ENCODE assay signal across 17 cellular contexts in the genomic region with DNA sequence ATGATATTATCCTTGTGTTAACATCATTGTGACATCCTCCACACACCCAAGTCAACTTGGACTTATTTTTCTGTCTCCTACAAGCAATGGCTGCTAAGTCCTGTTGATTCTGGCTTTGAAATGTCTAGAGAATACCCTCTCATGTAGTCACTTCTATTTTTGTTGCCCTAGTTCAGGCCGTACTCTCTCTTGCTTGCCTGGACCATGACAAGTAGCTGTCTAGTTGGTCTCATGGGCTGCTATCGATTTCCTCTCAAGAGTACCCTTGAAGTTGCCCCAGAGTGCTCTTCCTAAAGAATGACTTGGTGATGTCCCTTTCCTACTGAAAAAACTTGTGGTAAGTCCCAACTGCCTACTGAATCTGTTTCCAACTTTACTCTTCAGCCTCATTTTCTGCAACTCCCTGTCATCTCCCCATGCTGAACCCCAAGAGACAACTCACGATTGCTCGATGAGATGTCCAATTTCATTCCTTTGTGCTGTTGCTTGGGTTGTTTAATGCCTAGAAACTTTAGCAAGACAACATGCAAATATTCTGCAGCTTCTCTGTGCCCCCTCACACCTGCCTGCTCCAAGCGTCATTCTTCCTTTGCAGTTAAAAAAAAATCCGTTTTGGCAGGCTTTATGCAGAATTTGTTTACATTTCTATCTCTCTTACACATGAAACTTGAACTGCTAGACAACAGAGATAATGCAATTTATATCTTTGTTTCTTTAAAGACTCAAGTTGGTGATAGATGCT. TPM values are rescaled to one million over a fixed set of nuclear protein-coding genes. Genes with fewer than 3 reads are reported as not detected.
DNase-seq lines count a peak whose midpoint lies in the region; ATAC-seq and TF ChIP-seq lines count a peak whose summit lies in the region.
"Had no signal": no experiment of that assay in that cellular context is flagged by ENCODE, and none has a peak within 500 bp of the region (broad histone marks: within the 10 kb centered on the region; RNA-seq: fewer than 3 reads in every experiment).

No MANE protein-coding gene starts in this region.

- ATAC-seq in central memory CD8-positive, alpha-beta T cell (replicated peaks; ENCODE audit: extremely low read depth, poor library complexity, severe bottlenecking): no peak

- peaks cover 12% of the 10 kb centered on the region for H3K36me3 Mint-ChIP-seq in activated CD4-positive, alpha-beta T cell treated with anti-CD3 and anti-CD28 coated beads, Interleukin-2, amount 10 ng/mL, durations not matched to agents 24 days and 14 days (ENCODE audit: low read depth)
- peaks cover 25% of the 10 kb centered on the region for H3K36me3 Mint-ChIP-seq in activated CD4-positive, alpha-beta T cell treated with anti-CD3 and anti-CD28 coated beads, Interleukin-2, amount 10 ng/mL, durations not matched to agents 7 days and 5 days (ENCODE audit: low read depth)
- H3K36me3 Mint-ChIP-seq in central memory CD8-positive, alpha-beta T cell (ENCODE audit: insufficient read depth): peaks cover 1% of the 10 kb centered on the region
- H3K36me3 Mint-ChIP-seq in osteocyte (ENCODE audit: unreplicated experiment) (no peaks in the 10 kb centered on the region), Calu3 (ENCODE audit: insufficient read depth, unreplicated experiment) (no peaks in the 10 kb centered on the region)

- H3K4me1 Mint-ChIP-seq in activated CD4-positive, alpha-beta T cell treated with anti-CD3 and anti-CD28 coated beads, Interleukin-2, amount 10 ng/mL, durations not matched to agents 24 days and 14 days: peaks cover 52% of the 10 kb centered on the region
- H3K4me1 Mint-ChIP-seq in activated CD4-positive, alpha-beta T cell treated with anti-CD3 and anti-CD28 coated beads, Interleukin-2, amount 10 ng/mL, durations not matched to agents 7 days and 5 days: peaks cover 46% of the 10 kb centered on the region
- H3K4me1 Mint-ChIP-seq in central memory CD8-positive, alpha-beta T cell: peaks cover 36% of the 10 kb centered on the region
- peaks cover 51% of the 10 kb centered on the region for H3K4me1 Mint-ChIP-seq in osteocyte (ENCODE audit: unreplicated experiment)
- no peaks in the 10 kb centered on the region for H3K4me1 Mint-ChIP-seq in Calu3 (ENCODE audit: low read depth, unreplicated experiment)

- H3K27me3 Mint-ChIP-seq in activated CD4-positive, alpha-beta T cell treated with anti-CD3 and anti-CD28 coated beads, Interleukin-2, amount 10 ng/mL, durations not matched to agents 24 days and 14 days: no peaks in the 10 kb centered on the region
- H3K27me3 Mint-ChIP-seq in activated CD4-positive, alpha-beta T cell treated with anti-CD3 and anti-CD28 coated beads, Interleukin-2, amount 10 ng/mL, durations not matched to agents 7 days and 5 days: no peaks in the 10 kb centered on the region
- H3K27me3 Mint-ChIP-seq in central memory CD8-positive, alpha-beta T cell: no peaks in the 10 kb centered on the region
- H3K27me3 Mint-ChIP-seq in osteocyte (ENCODE audit: unreplicated experiment): no peaks in the 10 kb centered on the region
- peaks cover 68% of the 10 kb centered on the region for H3K27me3 Mint-ChIP-seq in Calu3 (ENCODE audit: unreplicated experiment)
- H3K27me3 Mint-ChIP-seq: activated CD4-positive, alpha-beta memory T cell treated with anti-CD3 and anti-CD28 coated beads for 36 hours had no signal

- peaks cover 26% of the 10 kb centered on the region for H3K9me3 Mint-ChIP-seq in activated CD4-positive, alpha-beta T cell treated with anti-CD3 and anti-CD28 coated beads, Interleukin-2, amount 10 ng/mL, durations not matched to agents 24 days and 14 days
- peaks cover 23% of the 10 kb centered on the region for H3K9me3 Mint-ChIP-seq in activated CD4-positive, alpha-beta T cell treated with anti-CD3 and anti-CD28 coated beads, Interleukin-2, amount 10 ng/mL, durations not matched to agents 7 days and 5 days
- H3K9me3 Mint-ChIP-seq in central memory CD8-positive, alpha-beta T cell: no peaks in the 10 kb centered on the region
- H3K9me3 Mint-ChIP-seq in osteocyte (ENCODE audit: unreplicated experiment) (peaks cover 17% of the 10 kb centered on the region), Calu3 (ENCODE audit: low read depth, unreplicated experiment) (no peaks in the 10 kb centered on the region)

- no peak for TF ChIP-seq CTCF in osteocyte (IDR thresholded peaks at IDR 0.05)
- no peak for TF ChIP-seq CTCF in Calu3 (IDR thresholded peaks at IDR 0.05; ENCODE audit: unreplicated experiment)

- peak overlapping the region; percentile 96 for H3K27ac ChIP-seq in KOPT-K1 (ENCODE audit: low read depth, low read length, poor library complexity, severe bottlenecking)
- H3K27ac ChIP-seq: hepatocyte, SJSA1 had no signal

- POLR2A ChIA-PET in activated CD4-positive, alpha-beta T cell treated with anti-CD3 and anti-CD28 coated beads, Interleukin-2, amount 10 ng/mL, durations not matched to agents 7 days and 5 days (lab: Charles Lee): interaction anchor here (0.6 kb wide), 1 partner anchor 49 kb away, joined by 3 read pairs; no protein-coding TSS in a partner anchor

- H3K27ac Mint-ChIP-seq in activated CD4-positive, alpha-beta T cell treated with anti-CD3 and anti-CD28 coated beads, Interleukin-2, amount 10 ng/mL, durations not matched to agents 24 days and 14 days: peak overlapping the region; percentile 64
- no peak overlapping the region for H3K27ac Mint-ChIP-seq in activated CD4-positive, alpha-beta T cell treated with anti-CD3 and anti-CD28 coated beads, Interleukin-2, amount 10 ng/mL, durations not matched to agents 7 days and 5 days
- peak overlapping the region; percentile 33 for H3K27ac Mint-ChIP-seq in central memory CD8-positive, alpha-beta T cell (ENCODE audit: low read depth)
- peak overlapping the region; percentile 86 for H3K27ac Mint-ChIP-seq in osteocyte (ENCODE audit: unreplicated experiment)
- no peak overlapping the region for H3K27ac Mint-ChIP-seq in Calu3 (ENCODE audit: unreplicated experiment)
- H3K27ac Mint-ChIP-seq: activated CD4-positive, alpha-beta memory T cell treated with anti-CD3 and anti-CD28 coated beads for 36 hours; nephron progenitor cell had no signal

- DNase-seq in activated CD4-positive, alpha-beta T cell treated with anti-CD3 and anti-CD28 coated beads, Interleukin-2, amount 10 ng/mL, durations not matched to agents 24 days and 14 days: no peak
- DNase-seq in activated CD4-positive, alpha-beta T cell treated with anti-CD3 and anti-CD28 coated beads, Interleukin-2, amount 10 ng/mL, durations not matched to agents 7 days and 5 days: no peak
- no peak for DNase-seq in central memory CD8-positive, alpha-beta T cell (ENCODE audit: low spot score in 2 of 2)
- DNase-seq in osteocyte (ENCODE audit: extremely low spot score, unreplicated experiment): no peak
- DNase-seq in mucosa of gallbladder (ENCODE audit: low spot score): no peak
- DNase-seq in Calu3: no peak
- no peak for DNase-seq in stimulated activated CD4-positive, alpha-beta T cell treated with anti-CD3 and anti-CD28 coated beads, Interleukin-2, amount 100 ng/mL, for 48 hours
- DNase-seq: ACHN; activated CD4-positive, alpha-beta memory T cell treated with anti-CD3 and anti-CD28 coated beads for 36 hours; activated effector memory CD4-positive, alpha-beta T cell treated with Interleukin-2 at 50 U/mL for 16 hours; MV-4-11; nephron progenitor cell; stimulated activated CD4-positive, alpha-beta T cell treated with anti-CD3 and anti-CD28 coated beads, Interleukin-4, amount 100 ng/mL, for 4 hours; upper lobe of left lung had no signal

- BruUV-seq in Calu3 (replicated peaks; lab: Mats Ljungman, UMichigan): no TSS peak

- H3K9me3 ChIP-seq in KOPT-K1 (ENCODE audit: insufficient read depth, low read length, poor library complexity, severe bottlenecking): peaks cover 15% of the 10 kb centered on the region
- H3K9me3 ChIP-seq: SJSA1, upper lobe of left lung had no signal

- no peaks in the 10 kb centered on the region for H3K36me3 ChIP-seq in KOPT-K1 (ENCODE audit: insufficient read depth, low read length)
- H3K36me3 ChIP-seq: SJSA1, upper lobe of left lung had no signal

- peak overlapping the region; percentile 15 for H3K4me3 Mint-ChIP-seq in activated CD4-positive, alpha-beta T cell treated with anti-CD3 and anti-CD28 coated beads, Interleukin-2, amount 10 ng/mL, durations not matched to agents 24 days and 14 days
- no peak overlapping the region for H3K4me3 Mint-ChIP-seq in activated CD4-positive, alpha-beta T cell treated with anti-CD3 and anti-CD28 coated beads, Interleukin-2, amount 10 ng/mL, durations not matched to agents 7 days and 5 days
- no peak overlapping the region for H3K4me3 Mint-ChIP-seq in central memory CD8-positive, alpha-beta T cell
- no peak overlapping the region for H3K4me3 Mint-ChIP-seq in osteocyte (ENCODE audit: unreplicated experiment)
- H3K4me3 Mint-ChIP-seq in Calu3 (ENCODE audit: low read depth, unreplicated experiment): no peak overlapping the region
- H3K4me3 Mint-ChIP-seq: activated CD4-positive, alpha-beta memory T cell treated with anti-CD3 and anti-CD28 coated beads for 36 hours; nephron progenitor cell had no signal

- CTCF ChIA-PET in activated CD4-positive, alpha-beta T cell treated with anti-CD3 and anti-CD28 coated beads, Interleukin-2, amount 10 ng/mL, durations not matched to agents 7 days and 5 days (lab: Charles Lee): interaction anchor here (1.1 to 2.0 kb wide), 2 partner anchors 12 to 36 kb away, joined by 4 to 6 read pairs; no protein-coding TSS in a partner anchor
- CTCF ChIA-PET in Calu3 (lab: Charles Lee): no interaction called here

- intact Hi-C loops in activated CD4-positive, alpha-beta T cell treated with anti-CD3 and anti-CD28 coated beads, Interleukin-2, amount 10 ng/mL, durations not matched to agents 24 days and 14 days (cut with micrococcal nuclease): no loop called here
- intact Hi-C loops in Calu3 (cut with micrococcal nuclease; ENCODE audit: unreplicated experiment): no loop called here

RNA-seq across cellular contexts. Expression of gene CHST2, which starts 52.9 kb away (rescaled TPM):
- 6.1 and 6.4 TPM in 2 replicates for total RNA-seq in activated CD4-positive, alpha-beta T cell treated with anti-CD3 and anti-CD28 coated beads, Interleukin-2, amount 10 ng/mL, durations not matched to agents 24 days and 14 days
- total RNA-seq in activated CD4-positive, alpha-beta T cell treated with anti-CD3 and anti-CD28 coated beads, Interleukin-2, amount 10 ng/mL, durations not matched to agents 7 days and 5 days: 1 to 10 TPM; 1.3 to 1.7 TPM
- 41.6 and 44.5 TPM in 2 replicates for total RNA-seq in osteocyte
- 5.8 TPM for total RNA-seq in mucosa of gallbladder
- total RNA-seq in Calu3 (2022): 0.34 and 0.38 TPM in 2 replicates

Comparison
In these comparisons a context has a peak if more than half of its experiments do, and no peak if none do; other contexts are left out.
1. H3K27ac Mint-ChIP-seq: peak in activated CD4-positive, alpha-beta T cell treated with anti-CD3 and anti-CD28 coated beads, Interleukin-2, amount 10 ng/mL, durations not matched to agents 24 days and 14 days (single experiment), central memory CD8-positive, alpha-beta T cell (single experiment) and osteocyte (single experiment); none in activated CD4-positive, alpha-beta T cell treated with anti-CD3 and anti-CD28 coated beads, Interleukin-2, amount 10 ng/mL, durations not matched to agents 7 days and 5 days (single experiment) and Calu3 (single experiment).